8 cellular contexts compared by ENCODE assay signal in genomic region chr6:150813993-150814359, GRCh38. TPM values are rescaled to one million over a fixed set of nuclear protein-coding genes. Genes with fewer than 3 reads are reported as not detected.
A peak's percentile ranks its signal among the peaks of the same experiment; 100 is the strongest.
DNase-seq lines count a peak whose midpoint lies in the region; ATAC-seq and TF ChIP-seq lines count a peak whose summit lies in the region.

No MANE protein-coding gene starts in this region.

- no peaks in the 10 kb centered on the region for H3K27me3 ChIP-seq in SJCRH30
- no peaks in the 10 kb centered on the region for H3K27me3 ChIP-seq in colonic mucosa

- no peaks in the 10 kb centered on the region for H3K9me3 Mint-ChIP-seq in activated CD8-positive, alpha-beta memory T cell treated with anti-CD3 and anti-CD28 coated beads, Interleukin-2, amount 10 ng/mL, durations not matched to agents 7 days and 5 days (ENCODE audit: low read depth)
- no peaks in the 10 kb centered on the region for H3K9me3 Mint-ChIP-seq in brain
- no peaks in the 10 kb centered on the region for H3K9me3 Mint-ChIP-seq in stimulated activated effector memory CD8-positive, alpha-beta T cell treated with anti-CD3 and anti-CD28 coated beads, Interleukin-12 subunit alpha, Interleukin-12 subunit beta, amount 100 ng/mL, for 72 hours

- no peaks in the 10 kb centered on the region for H3K27me3 Mint-ChIP-seq in activated CD8-positive, alpha-beta memory T cell treated with anti-CD3 and anti-CD28 coated beads, Interleukin-2, amount 10 ng/mL, durations not matched to agents 7 days and 5 days
- H3K27me3 Mint-ChIP-seq in brain = no peaks in the 10 kb centered on the region

- H3K4me1 ChIP-seq in SJCRH30 (no peaks in the 10 kb centered on the region; the same call in 1 of the 2 replicates), colonic mucosa (no peaks in the 10 kb centered on the region)

- H3K4me3 Mint-ChIP-seq in activated CD8-positive, alpha-beta memory T cell treated with anti-CD3 and anti-CD28 coated beads, Interleukin-2, amount 10 ng/mL, durations not matched to agents 7 days and 5 days = no peak overlapping the region
- H3K4me3 Mint-ChIP-seq in brain = no peak overlapping the region
- peak overlapping the region; percentile 53 for H3K4me3 Mint-ChIP-seq in stimulated activated effector memory CD8-positive, alpha-beta T cell treated with anti-CD3 and anti-CD28 coated beads, Interleukin-12 subunit alpha, Interleukin-12 subunit beta, amount 100 ng/mL, for 72 hours

- intact Hi-C loops in colonic mucosa (cut with DNase I) = loop anchor here (2.0 to 5.0 kb wide), 2 partner anchors 212 to 395 kb away; no protein-coding TSS in a partner anchor

- H3K4me3 ChIP-seq in SJCRH30 (no peak overlapping the region), colonic mucosa (no peak overlapping the region)

- no peak for TF ChIP-seq CTCF in brain (conservative IDR thresholded peaks at IDR 0.05)
- TF ChIP-seq CTCF in colonic mucosa (IDR thresholded peaks at IDR 0.05) = no peak

- H3K9me3 ChIP-seq in SJCRH30 (replicated peaks) (no peaks in the 10 kb centered on the region), colonic mucosa (no peaks in the 10 kb centered on the region)

- no peak for DNase-seq in activated CD8-positive, alpha-beta memory T cell treated with anti-CD3 and anti-CD28 coated beads, Interleukin-2, amount 10 ng/mL, durations not matched to agents 7 days and 5 days
- no peak for DNase-seq in activated CD8-positive, alpha-beta memory T cell treated with anti-CD3 and anti-CD28 coated beads, Interleukin-2, amount 50 U/mL, for 4 hours
- DNase-seq in stimulated activated effector memory CD8-positive, alpha-beta T cell treated with anti-CD3 and anti-CD28 coated beads, Interleukin-12 subunit alpha, Interleukin-12 subunit beta, amount 100 ng/mL, for 72 hours (ENCODE audit: low spot score in 2 of 2) = peak in 1 of 2 donors; percentile 54
- DNase-seq in retina (no peak), SJCRH30 (no peak), colonic mucosa (no peak)

- CTCF ChIA-PET in activated CD8-positive, alpha-beta memory T cell treated with anti-CD3 and anti-CD28 coated beads, Interleukin-2, amount 10 ng/mL, durations not matched to agents 7 days and 5 days (lab: Charles Lee) = interaction anchor here (0.8 to 2.6 kb wide), 6 partner anchors 52 to 734 kb away, joined by 3 to 24 read pairs (median 4); partner anchors contain the start of gene MTHFD1L

- H3K9ac ChIP-seq in colonic mucosa (ENCODE audit: low read depth in 2 of 2, low read length in 2 of 2) = no peak overlapping the region

- H3K4me1 Mint-ChIP-seq in activated CD8-positive, alpha-beta memory T cell treated with anti-CD3 and anti-CD28 coated beads, Interleukin-2, amount 10 ng/mL, durations not matched to agents 7 days and 5 days = peaks cover 23% of the 10 kb centered on the region
- H3K4me1 Mint-ChIP-seq in brain = peaks cover 45% of the 10 kb centered on the region
- peaks cover 30% of the 10 kb centered on the region for H3K4me1 Mint-ChIP-seq in stimulated activated effector memory CD8-positive, alpha-beta T cell treated with anti-CD3 and anti-CD28 coated beads, Interleukin-12 subunit alpha, Interleukin-12 subunit beta, amount 100 ng/mL, for 72 hours

- ATAC-seq in activated CD8-positive, alpha-beta memory T cell treated with anti-CD3 and anti-CD28 coated beads, Interleukin-2, amount 10 ng/mL, durations not matched to agents 7 days and 5 days = peak; percentile 40
- ATAC-seq in HG03135 (IDR thresholded peaks at IDR 0.05; ENCODE audit: unreplicated experiment) = peak; percentile 50
- peak; percentile 84 for ATAC-seq in stimulated activated effector memory CD8-positive, alpha-beta T cell treated with anti-CD3 and anti-CD28 coated beads, Interleukin-12 subunit alpha, Interleukin-12 subunit beta, amount 100 ng/mL, for 72 hours

- peak overlapping the region; percentile 43 for H3K27ac Mint-ChIP-seq in activated CD8-positive, alpha-beta memory T cell treated with anti-CD3 and anti-CD28 coated beads, Interleukin-2, amount 10 ng/mL, durations not matched to agents 7 days and 5 days
- H3K27ac Mint-ChIP-seq in brain = peak overlapping the region in 4 of 5 experiments; percentile 15 to 92 (median 80)
- peak overlapping the region; percentile 95 for H3K27ac Mint-ChIP-seq in stimulated activated effector memory CD8-positive, alpha-beta T cell treated with anti-CD3 and anti-CD28 coated beads, Interleukin-12 subunit alpha, Interleukin-12 subunit beta, amount 100 ng/mL, for 72 hours

- H3K36me3 Mint-ChIP-seq in activated CD8-positive, alpha-beta memory T cell treated with anti-CD3 and anti-CD28 coated beads, Interleukin-2, amount 10 ng/mL, durations not matched to agents 7 days and 5 days = no peaks in the 10 kb centered on the region
- H3K36me3 Mint-ChIP-seq in brain = peaks cover 50% of the 10 kb centered on the region
- H3K36me3 Mint-ChIP-seq in stimulated activated effector memory CD8-positive, alpha-beta T cell treated with anti-CD3 and anti-CD28 coated beads, Interleukin-12 subunit alpha, Interleukin-12 subunit beta, amount 100 ng/mL, for 72 hours = no peaks in the 10 kb centered on the region

- H3K36me3 ChIP-seq in SJCRH30 = no peaks in the 10 kb centered on the region
- H3K36me3 ChIP-seq in colonic mucosa = no peaks in the 10 kb centered on the region

- H3K27ac ChIP-seq in SJCRH30 = no peak overlapping the region
- H3K27ac ChIP-seq in colonic mucosa = no peak overlapping the region

RNA-seq across cellular contexts. Expression of gene MTHFD1L, which starts 51.5 kb away (rescaled TPM):
- 10 to 100 TPM; 54.1 to 82.8 TPM for total RNA-seq in activated CD8-positive, alpha-beta memory T cell treated with anti-CD3 and anti-CD28 coated beads, Interleukin-2, amount 10 ng/mL, durations not matched to agents 7 days and 5 days
- polyA plus RNA-seq in brain (ENCODE audit: insufficient read depth, low read depth, low replicate concordance) = 17.4 TPM
- total RNA-seq in SJCRH30 (2014; rRNA removed; shearing (Covaris generic)) = 44.7 and 51.3 TPM in 2 replicates
- 10 to 100 TPM in 1 of 2 donors, 1 to 10 TPM in 1; 9.2 to 23.3 TPM for total RNA-seq in colonic mucosa

Comparison
In these comparisons a context has a peak if more than half of its experiments do, and no peak if none do; other contexts are left out.
1. H3K27ac Mint-ChIP-seq: peak in every context shown above with its lines; median percentile 95 in stimulated activated effector memory CD8-positive, alpha-beta T cell treated with anti-CD3 and anti-CD28 coated beads, Interleukin-12 subunit alpha, Interleukin-12 subunit beta, amount 100 ng/mL, for 72 hours; 80 in brain; 43 in activated CD8-positive, alpha-beta memory T cell treated with anti-CD3 and anti-CD28 coated beads, Interleukin-2, amount 10 ng/mL, durations not matched to agents 7 days and 5 days.